In genomic region chr5:98173334-98173733, GRCh38 we compare ENCODE assay signal across 17 cellular contexts.
DNase-seq lines count a peak whose midpoint lies in the region; FAIRE-seq lines count a peak whose summit lies in the region.
"Had no signal": no experiment of that assay in that cellular context is flagged by ENCODE, and none has a peak within 500 bp of the region (broad histone marks: within the 10 kb centered on the region; RNA-seq: fewer than 3 reads in every experiment).

No MANE protein-coding gene starts in this region.

- no peaks in the 10 kb centered on the region for H3K36me3 Mint-ChIP-seq in activated CD4-positive, alpha-beta memory T cell treated with anti-CD3 and anti-CD28 coated beads for 36 hours
- H3K36me3 Mint-ChIP-seq: naive thymus-derived CD4-positive, alpha-beta T cell had no signal

- intact Hi-C loops in activated CD4-positive, alpha-beta memory T cell treated with anti-CD3 and anti-CD28 coated beads for 36 hours (cut with micrococcal nuclease) = no loop called here

- no peak overlapping the region for H3K27ac Mint-ChIP-seq in activated CD4-positive, alpha-beta memory T cell treated with anti-CD3 and anti-CD28 coated beads for 36 hours
- H3K27ac Mint-ChIP-seq: activated T-helper 2 cell treated with anti-CD3 and anti-CD28 coated beads, Interferon-gamma antibody, Interleukin-2, Interleukin-4, amounts not matched to agents 10 μg/mL and 5 μg/mL and 100 μg/mL, durations not matched to agents 14 hours and 24 hours and 36 hours; naive thymus-derived CD4-positive, alpha-beta T cell had no signal

- no peaks in the 10 kb centered on the region for H3K9me3 Mint-ChIP-seq in activated CD4-positive, alpha-beta memory T cell treated with anti-CD3 and anti-CD28 coated beads for 36 hours
- H3K9me3 Mint-ChIP-seq: activated T-helper 2 cell treated with anti-CD3 and anti-CD28 coated beads, Interferon-gamma antibody, Interleukin-2, Interleukin-4, amounts not matched to agents 10 μg/mL and 5 μg/mL and 100 μg/mL, durations not matched to agents 14 hours and 24 hours and 36 hours had no signal

- peaks cover 5% of the 10 kb centered on the region for H3K27me3 Mint-ChIP-seq in activated CD4-positive, alpha-beta memory T cell treated with anti-CD3 and anti-CD28 coated beads for 36 hours

- H3K4me3 Mint-ChIP-seq in activated CD4-positive, alpha-beta memory T cell treated with anti-CD3 and anti-CD28 coated beads for 36 hours = no peak overlapping the region
- H3K4me3 Mint-ChIP-seq: naive thymus-derived CD4-positive, alpha-beta T cell had no signal

- peak; percentile 76 for DNase-seq in EL
- DNase-seq in RCC 7860 (ENCODE audit: low spot score) = peak; percentile 8
- peak; percentile 4 for DNase-seq in dermis blood vessel endothelial cell
- peak; percentile 73 for DNase-seq in kidney tubule cell (ENCODE audit: low spot score)
- no peak for DNase-seq in activated CD4-positive, alpha-beta memory T cell treated with anti-CD3 and anti-CD28 coated beads for 36 hours
- no peak for DNase-seq in NCI-H1105 treated with DMSO at 0.1 percent for 48 hours (lab: John Stamatoyannopoulos, UW)
- no peak for DNase-seq in NCI-H1092 treated with DMSO at 0.1 percent for 48 hours (lab: John Stamatoyannopoulos, UW)
- no peak for DNase-seq in DMS153 (lab: John Stamatoyannopoulos, UW)
- DNase-seq: adrenal gland; Calu3; cortex of kidney; foreskin melanocyte; naive thymus-derived CD4-positive, alpha-beta T cell; NCI-H187; NCI-H510A; stimulated activated CD4-positive, alpha-beta T cell treated with anti-CD3 and anti-CD28 coated beads, Interleukin-15, amount 100 ng/mL, for 24 hours had no signal

- CTCF ChIA-PET in activated CD4-positive, alpha-beta memory T cell treated with anti-CD3 and anti-CD28 coated beads for 36 hours (lab: Charles Lee) = no interaction called here

- no peak for FAIRE-seq in RCC 7860 (lab: Jason Lieb, UNC)

- POLR2A ChIA-PET in activated CD4-positive, alpha-beta memory T cell treated with anti-CD3 and anti-CD28 coated beads for 36 hours (lab: Charles Lee) = no interaction called here

- no peaks in the 10 kb centered on the region for H3K4me1 Mint-ChIP-seq in activated CD4-positive, alpha-beta memory T cell treated with anti-CD3 and anti-CD28 coated beads for 36 hours (ENCODE audit: low read depth)
- H3K4me1 Mint-ChIP-seq: naive thymus-derived CD4-positive, alpha-beta T cell had no signal

Comparison
In these comparisons a context has a peak if more than half of its experiments do, and no peak if none do; other contexts are left out.
1. DNase-seq: peak in EL (single experiment), RCC 7860 (single experiment), dermis blood vessel endothelial cell (single experiment) and kidney tubule cell (single experiment); none in activated CD4-positive, alpha-beta memory T cell treated with anti-CD3 and anti-CD28 coated beads for 36 hours (single experiment), NCI-H1105 treated with DMSO at 0.1 percent for 48 hours (single experiment), NCI-H1092 treated with DMSO at 0.1 percent for 48 hours (single experiment) and DMS153 (single experiment).